11 cellular contexts compared by ENCODE assay signal in the genomic region with DNA sequence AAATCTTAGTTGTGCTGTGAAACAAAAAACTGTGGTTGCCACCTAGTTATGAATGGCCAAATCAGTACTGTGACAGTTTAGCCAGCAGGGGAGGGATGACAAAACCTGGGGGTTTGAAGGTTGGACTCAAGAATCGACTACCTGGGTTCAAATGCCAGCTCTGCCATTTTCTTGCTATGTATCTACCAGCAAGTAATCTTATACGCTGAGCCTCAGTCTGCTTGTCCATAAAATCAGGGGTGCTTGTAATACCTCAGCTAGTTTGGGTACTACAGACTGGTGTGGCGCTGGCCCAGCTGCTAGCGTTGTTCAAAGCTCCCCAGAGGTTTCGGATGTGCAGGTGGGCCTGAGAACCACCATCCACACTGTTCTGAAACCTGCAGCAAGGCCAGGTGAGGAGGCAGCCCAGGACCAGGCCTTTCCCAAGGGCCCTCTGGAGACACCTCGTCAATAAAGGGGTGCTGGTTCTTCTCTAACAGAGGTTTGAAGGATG. TPM values are rescaled to one million over a fixed set of nuclear protein-coding genes. Genes with fewer than 3 reads are reported as not detected.
DNase-seq lines count a peak whose midpoint lies in the region; ATAC-seq and TF ChIP-seq lines count a peak whose summit lies in the region.
"Had no signal": no experiment of that assay in that cellular context is flagged by ENCODE, and none has a peak within 500 bp of the region (broad histone marks: within the 10 kb centered on the region; RNA-seq: fewer than 3 reads in every experiment).

No MANE protein-coding gene starts in this region.

- H3K27me3 Mint-ChIP-seq in activated T-cell treated with anti-CD3 and anti-CD28 coated beads, Interleukin-2, amount 50 U/mL, for 4 hours (ENCODE audit: low read depth): no peaks in the 10 kb centered on the region
- H3K27me3 Mint-ChIP-seq: central memory CD8-positive, alpha-beta T cell had no signal

- no TSS peak for BruUV-seq in Panc1 (replicated peaks; lab: Mats Ljungman, UMichigan)

- CTCF ChIA-PET in Panc1 (lab: Charles Lee): no interaction called here

- H3K9me3 ChIP-seq in Panc1 (ENCODE audit: control insufficient read depth, insufficient read depth, low read depth, low read length) (no peaks in the 10 kb centered on the region), heart left ventricle (no peaks in the 10 kb centered on the region)
- H3K9me3 ChIP-seq: heart right ventricle had no signal

- no peaks in the 10 kb centered on the region for H3K27me3 ChIP-seq in GM06990 (replicated peaks; ENCODE audit: control insufficient read depth, insufficient read depth, low read length)
- no peaks in the 10 kb centered on the region for H3K27me3 ChIP-seq in Panc1 (ENCODE audit: control insufficient read depth, insufficient read depth, low read length)
- H3K27me3 ChIP-seq in heart left ventricle: no peaks in the 10 kb centered on the region
- H3K27me3 ChIP-seq: heart right ventricle had no signal

- DNase-seq in GM06990 (ENCODE audit: extremely low read depth, insufficient read length) (peak; percentile 67), Panc1 (ENCODE audit: low read depth, low spot score) (no peak), SHP77 treated with DMSO at 0.1 percent for 48 hours (lab: John Stamatoyannopoulos, UW) (no peak), heart left ventricle (no peak)
- DNase-seq in activated CD4-positive, alpha-beta T cell treated with anti-CD3 and anti-CD28 coated beads for 48 hours: no peak
- DNase-seq in activated T-cell treated with anti-CD3 and anti-CD28 coated beads, Interleukin-2, amount 50 U/mL, for 4 hours: no peak
- DNase-seq: heart right ventricle, NCI-H2227 treated with DMSO at 0.1 percent for 48 hours had no signal

- H3K4me1 Mint-ChIP-seq in activated T-cell treated with anti-CD3 and anti-CD28 coated beads, Interleukin-2, amount 50 U/mL, for 4 hours (ENCODE audit: low read depth): peaks cover 45% of the 10 kb centered on the region

- H3K4me3 ChIP-seq in GM06990 (replicated peaks; ENCODE audit: low read depth, low read length) (no peak overlapping the region), Panc1 (ENCODE audit: low read depth in 2 of 2, low read length in 2 of 2) (no peak overlapping the region), heart left ventricle (no peak overlapping the region)
- H3K4me3 ChIP-seq: heart right ventricle had no signal

- H3K36me3 Mint-ChIP-seq in activated T-cell treated with anti-CD3 and anti-CD28 coated beads, Interleukin-2, amount 50 U/mL, for 4 hours (ENCODE audit: insufficient read depth): peaks cover 3% of the 10 kb centered on the region

- H3K4me1 ChIP-seq in Panc1 (ENCODE audit: control insufficient read depth, insufficient read depth, low read length): peaks cover 51% of the 10 kb centered on the region
- peaks cover 0 to 54% (median 38%) of the 10 kb centered on the region in 12 donors for H3K4me1 ChIP-seq in heart left ventricle

- in situ Hi-C loops in Panc1 (cut with HindIII; ENCODE audit: low pct_unique_long_range_greater_than_20kb, low sequenced_read_pairs): no loop called here

- no peak for TF ChIP-seq POLR2A in heart left ventricle (IDR thresholded peaks at IDR 0.05)

- peak; percentile 42 for TF ChIP-seq CTCF in GM06990 (IDR thresholded peaks at IDR 0.05; ENCODE audit: insufficient read depth, low read length, poor library complexity, severe bottlenecking)
- TF ChIP-seq CTCF in Panc1 (IDR thresholded peaks at IDR 0.05): no peak
- TF ChIP-seq CTCF in heart left ventricle (IDR thresholded peaks at IDR 0.05): no peak

- POLR2A ChIA-PET in Panc1 (lab: Charles Lee): interaction anchor here (0.5 kb wide), 1 partner anchor 12 kb away, joined by 9 read pairs; no protein-coding TSS in a partner anchor

- peak overlapping the region; percentile 55; the same call in 1 of the 2 replicates for H3K27ac ChIP-seq in Panc1 (ENCODE audit: low read length)
- no peak overlapping the region for H3K27ac ChIP-seq in heart left ventricle

- H3K36me3 ChIP-seq in GM06990 (ENCODE audit: control insufficient read depth, insufficient read depth, low read length): peaks cover 4% of the 10 kb centered on the region
- H3K36me3 ChIP-seq in Panc1 (ENCODE audit: control insufficient read depth, insufficient read depth, low read length): peaks cover 2% of the 10 kb centered on the region; the same call in 1 of the 2 replicates
- H3K36me3 ChIP-seq in heart left ventricle: peaks cover 0 to 24% (median 19%) of the 10 kb centered on the region in 9 donors

- no peaks in the 10 kb centered on the region for H3K9me3 Mint-ChIP-seq in activated T-cell treated with anti-CD3 and anti-CD28 coated beads, Interleukin-2, amount 50 U/mL, for 4 hours
- H3K9me3 Mint-ChIP-seq: central memory CD8-positive, alpha-beta T cell had no signal

- WGBS in heart left ventricle, 4 donors: 89 to 95% (median 91%) methylated on average over 6 of the region's 6 CpGs

- intact Hi-C loops in Panc1 (cut with micrococcal nuclease; ENCODE audit: unreplicated experiment) (no loop called here), heart left ventricle (cut with DNase I) (no loop called here)

- peak; percentile 34 for ATAC-seq in GM19397 (IDR thresholded peaks at IDR 0.05; ENCODE audit: unreplicated experiment)
- ATAC-seq in HG02885 (IDR thresholded peaks at IDR 0.05; ENCODE audit: poor library complexity, unreplicated experiment): peak; percentile 39
- no peak for ATAC-seq in Panc1
- ATAC-seq in activated T-cell treated with anti-CD3 and anti-CD28 coated beads, Interleukin-2, amount 50 U/mL, for 4 hours: no peak
- no peak for ATAC-seq in heart left ventricle

- H3K4me3 Mint-ChIP-seq in activated T-cell treated with anti-CD3 and anti-CD28 coated beads, Interleukin-2, amount 50 U/mL, for 4 hours: no peak overlapping the region

RNA-seq across cellular contexts. Expression of a gene that starts 40.4 kb away (rescaled TPM):
- 56.7 TPM for total RNA-seq in Panc1 (2021; ENCODE audit: unreplicated experiment)
- 32.2 TPM for polyA plus RNA-seq in Panc1 (2012; ENCODE audit: insufficient read length)
- total RNA-seq in activated T-cell treated with anti-CD3 and anti-CD28 coated beads, Interleukin-2, amount 50 U/mL, for 4 hours: 1 to 10 TPM; 1.6 to 2.9 (median 2.4) TPM
- 10 to 100 TPM in 7 of 9 donors, 1 to 10 TPM in 2; 9.8 to 19.0 (median 12.1) TPM for total RNA-seq in heart left ventricle
- polyA plus RNA-seq in heart left ventricle: 10 to 100 TPM in 1 of 2 donors, 1 to 10 TPM in 1; 4.7 to 13.8 TPM

Comparison
In these comparisons a context has a peak if more than half of its experiments do, and no peak if none do; other contexts are left out.
1. ATAC-seq: peak in GM19397 (single experiment) and HG02885 (single experiment); none in Panc1 (single experiment), activated T-cell treated with anti-CD3 and anti-CD28 coated beads, Interleukin-2, amount 50 U/mL, for 4 hours (0 of 2) and heart left ventricle (0 of 4).